In genomic region chr3:171777608-171777995, GRCh38 we compare ENCODE assay signal across 20 cellular contexts. TPM values are rescaled to one million over a fixed set of nuclear protein-coding genes. Genes with fewer than 3 reads are reported as not detected.
DNase-seq lines count a peak whose midpoint lies in the region; ATAC-seq, FAIRE-seq and TF ChIP-seq lines count a peak whose summit lies in the region.
"Had no signal": no experiment of that assay in that cellular context is flagged by ENCODE, and none has a peak within 500 bp of the region (broad histone marks: within the 10 kb centered on the region; RNA-seq: fewer than 3 reads in every experiment).

No MANE protein-coding gene starts in this region.

- dilution Hi-C loops in endothelial cell of umbilical vein (cut with MboI; ENCODE audit: extremely low pct_ligation_motif_present, low sequenced_read_pairs) = no loop called here

- H3K9me3 ChIP-seq in OCI-LY3 (ENCODE audit: insufficient read depth, low read length) (no peaks in the 10 kb centered on the region), endothelial cell of umbilical vein (replicated peaks; ENCODE audit: control insufficient read depth, insufficient read depth, low read length) (no peaks in the 10 kb centered on the region), neutrophil (no peaks in the 10 kb centered on the region)
- H3K9me3 ChIP-seq: gastrocnemius medialis, SJSA1, testis had no signal

- BruUV-seq in endothelial cell of umbilical vein (replicated peaks; lab: Mats Ljungman, UMichigan) = no TSS peak

- 0 out of 2 replicates have a peak overlapping the region, but pooled peaks have one; percentile 4 for H2AFZ ChIP-seq in OCI-LY3 (ENCODE audit: low read depth, low read length)
- H2AFZ ChIP-seq in endothelial cell of umbilical vein (ENCODE audit: low read depth, low read length) = no peak overlapping the region

- no peaks in the 10 kb centered on the region for H3K9me3 Mint-ChIP-seq in activated naive CD4-positive, alpha-beta T cell treated with anti-CD3 and anti-CD28 coated beads, Interleukin-2, amount 50 U/mL, for 72 hours
- H3K9me3 Mint-ChIP-seq: activated naive CD4-positive, alpha-beta T cell treated with anti-CD3 and anti-CD28 coated beads, Interleukin-2, amount 50 U/mL, for 24 hours; activated T-cell treated with anti-CD3 and anti-CD28 coated beads, Interleukin-2, amount 50 U/mL, for 72 hours; CD4-positive, alpha-beta memory T cell had no signal

- ATAC-seq in activated naive CD4-positive, alpha-beta T cell treated with anti-CD3 and anti-CD28 coated beads, Interleukin-2, amount 50 U/mL, for 72 hours = no peak
- ATAC-seq: activated T-cell treated with anti-CD3 and anti-CD28 coated beads, Interleukin-2, amount 50 U/mL, for 72 hours; gastrocnemius medialis had no signal

- H3K4me2 ChIP-seq in OCI-LY3 (ENCODE audit: low read length) (peak overlapping the region; percentile 33), endothelial cell of umbilical vein (ENCODE audit: insufficient read depth, low read length) (peak overlapping the region; percentile 7)

- H3K36me3 ChIP-seq in OCI-LY3 (replicated peaks; ENCODE audit: low read depth, low read length) (no peaks in the 10 kb centered on the region), endothelial cell of umbilical vein (ENCODE audit: control insufficient read depth in 2 of 2, extremely low read depth in 1 of 2, insufficient read depth in 2 of 2, low read length in 2 of 2) (no peaks in the 10 kb centered on the region), neutrophil (no peaks in the 10 kb centered on the region)
- H3K36me3 ChIP-seq: gastrocnemius medialis, SJSA1 had no signal

- H3K79me2 ChIP-seq in OCI-LY3 (ENCODE audit: low read length) (no peaks in the 10 kb centered on the region), endothelial cell of umbilical vein (ENCODE audit: control insufficient read depth, insufficient read depth, low read length) (peaks cover 21% of the 10 kb centered on the region)

- H3K27ac ChIP-seq in OCI-LY3 (ENCODE audit: low read length) = no peak overlapping the region
- peak overlapping the region; percentile 17 for H3K27ac ChIP-seq in endothelial cell of umbilical vein (ENCODE audit: insufficient read depth, low read depth, low read length)
- H3K27ac ChIP-seq in neutrophil = peak overlapping the region; percentile 85
- H3K27ac ChIP-seq: gastrocnemius medialis, SJSA1, testis had no signal

- no peak overlapping the region for H3K9ac ChIP-seq in OCI-LY3 (ENCODE audit: low read length)
- H3K9ac ChIP-seq in endothelial cell of umbilical vein (replicated peaks; ENCODE audit: extremely low read depth, insufficient read depth, low read length) = no peak overlapping the region

- peak overlapping the region; percentile 7; the same call in 1 of the 2 replicates for H3K4me3 ChIP-seq in GM12865 (ENCODE audit: low read depth, low read length)
- no peak overlapping the region for H3K4me3 ChIP-seq in OCI-LY3 (ENCODE audit: low read length)
- no peak overlapping the region for H3K4me3 ChIP-seq in endothelial cell of umbilical vein (replicated peaks in 1 of 3; ENCODE audit: insufficient read depth in 1 of 3, low read depth in 1 of 3, low read length in 3 of 3)
- peak overlapping the region; percentile 39 to 53 for H3K4me3 ChIP-seq in neutrophil (ENCODE audit: low read depth in 1 of 2, low read length in 1 of 2)
- H3K4me3 ChIP-seq: gastrocnemius medialis, SJSA1, testis had no signal

- TF ChIP-seq CTCF in GM12865 (IDR thresholded peaks at IDR 0.05; ENCODE audit: insufficient read depth, low read depth, low read length, missing control alignments) = no peak
- TF ChIP-seq CTCF in OCI-LY3 (IDR thresholded peaks at IDR 0.05; ENCODE audit: low read depth, low read length) = no peak
- no peak for TF ChIP-seq CTCF in endothelial cell of umbilical vein (IDR thresholded peaks at IDR 0.05; ENCODE audit: extremely low read depth in 1 of 2, insufficient read depth in 1 of 2, low read depth in 1 of 2, low read length in 2 of 2)
- TF ChIP-seq CTCF in neutrophil (IDR thresholded peaks at IDR 0.05) = no peak

- no peak for DNase-seq in GM12865 (ENCODE audit: low read depth)
- DNase-seq in endothelial cell of umbilical vein (ENCODE audit: low read depth, low spot score) = no peak
- DNase-seq in activated naive CD4-positive, alpha-beta T cell treated with anti-CD3 and anti-CD28 coated beads, Interleukin-2, amount 50 U/mL, for 72 hours (ENCODE audit: low spot score in 2 of 2) = no peak
- no peak for DNase-seq in SHP77 treated with DMSO at 0.1 percent for 48 hours (lab: John Stamatoyannopoulos, UW)
- no peak for DNase-seq in NCI-H2196 (lab: John Stamatoyannopoulos, UW; ENCODE audit: unreplicated experiment)
- DNase-seq in AG08396 (ENCODE audit: low spot score) = no peak
- DNase-seq: activated T-cell treated with anti-CD3 and anti-CD28 coated beads, Interleukin-2, amount 50 U/mL, for 72 hours; CD4-positive, alpha-beta memory T cell; gastrocnemius medialis; midbrain; MM.1S; NCI-H2029; NCI-H446 treated with DMSO at 0.1 percent for 48 hours; NK-92 treated with Interleukin-12 subunit alpha and Interleukin-12 subunit beta, amount 100 ng/mL, for 24 hours; testis had no signal

- POLR2A ChIA-PET in endothelial cell of umbilical vein (lab: Charles Lee) = no interaction called here

- no peak for FAIRE-seq in endothelial cell of umbilical vein (lab: Jason Lieb, UNC)
- FAIRE-seq: colon had no signal

- TF ChIP-seq POLR2A in endothelial cell of umbilical vein (IDR thresholded peaks at IDR 0.05; ENCODE audit: low read depth, low read length) = no peak

- H3K4me1 ChIP-seq in OCI-LY3 (ENCODE audit: low read length) (peaks cover 13% of the 10 kb centered on the region), endothelial cell of umbilical vein (ENCODE audit: control insufficient read depth, extremely low read depth, insufficient read depth, low read length) (peaks cover 37% of the 10 kb centered on the region), neutrophil (ENCODE audit: control insufficient read depth in 1 of 2, insufficient read depth in 1 of 2, low read depth in 1 of 2, low read length in 1 of 2) (peaks cover 62 to 72% of the 10 kb centered on the region in 2 experiments)
- H3K4me1 ChIP-seq: gastrocnemius medialis, testis had no signal

- no peaks in the 10 kb centered on the region for H4K20me1 ChIP-seq in OCI-LY3 (ENCODE audit: insufficient read depth, low read length)
- no peaks in the 10 kb centered on the region for H4K20me1 ChIP-seq in endothelial cell of umbilical vein (replicated peaks; ENCODE audit: control insufficient read depth, extremely low read depth, insufficient read depth, low read length)

- CTCF ChIA-PET in endothelial cell of umbilical vein (lab: Charles Lee) = interaction anchor here (0.8 to 3.4 kb wide), 6 partner anchors 11 to 262 kb away, joined by 3 to 24 read pairs (median 3); partner anchors contain the start of gene FNDC3B

- no peaks in the 10 kb centered on the region for H3K36me3 Mint-ChIP-seq in activated naive CD4-positive, alpha-beta T cell treated with anti-CD3 and anti-CD28 coated beads, Interleukin-2, amount 50 U/mL, for 72 hours
- H3K36me3 Mint-ChIP-seq: activated naive CD4-positive, alpha-beta T cell treated with anti-CD3 and anti-CD28 coated beads, Interleukin-2, amount 50 U/mL, for 24 hours; CD4-positive, alpha-beta memory T cell had no signal

- H3K9me1 ChIP-seq in endothelial cell of umbilical vein (replicated peaks; ENCODE audit: control insufficient read depth, extremely low read depth, insufficient read depth, low read length) = no peaks in the 10 kb centered on the region

- H3K27me3 ChIP-seq in OCI-LY3 (ENCODE audit: low read depth, low read length) = peaks cover 14% of the 10 kb centered on the region
- no peaks in the 10 kb centered on the region for H3K27me3 ChIP-seq in endothelial cell of umbilical vein (ENCODE audit: control insufficient read depth in 2 of 2, insufficient read depth in 2 of 2, low read length in 2 of 2)
- no peaks in the 10 kb centered on the region for H3K27me3 ChIP-seq in neutrophil
- H3K27me3 ChIP-seq: gastrocnemius medialis, SJSA1, testis had no signal

- H3K27ac Mint-ChIP-seq in activated naive CD4-positive, alpha-beta T cell treated with anti-CD3 and anti-CD28 coated beads, Interleukin-2, amount 50 U/mL, for 72 hours = no peak overlapping the region
- H3K27ac Mint-ChIP-seq: activated naive CD4-positive, alpha-beta T cell treated with anti-CD3 and anti-CD28 coated beads, Interleukin-2, amount 50 U/mL, for 24 hours; activated T-cell treated with anti-CD3 and anti-CD28 coated beads, Interleukin-2, amount 50 U/mL, for 72 hours had no signal

- intact Hi-C loops in endothelial cell of umbilical vein (cut with micrococcal nuclease) = no loop called here

TF ChIP-seq in endothelial cell of umbilical vein, 7 proteins besides CTCF, POLR2A, EP300 and RAD21:
- TF ChIP-seq MYC (IDR thresholded peaks at IDR 0.05; ENCODE audit: low read depth, low read length) = no peak
- TF ChIP-seq POLR2AphosphoS5 (IDR thresholded peaks at IDR 0.05; ENCODE audit: insufficient read depth, low read depth, low read length) = no peak
- no peak for TF ChIP-seq FOS (IDR thresholded peaks at IDR 0.05; ENCODE audit: borderline replicate concordance, insufficient read depth, low read length)
- no peak for TF ChIP-seq JUN (IDR thresholded peaks at IDR 0.05; ENCODE audit: borderline replicate concordance, insufficient read depth, insufficient read length, low read depth)
- no peak for TF ChIP-seq MAX (IDR thresholded peaks at IDR 0.05; ENCODE audit: insufficient read depth, insufficient read length)
- TF ChIP-seq EZH2 (IDR thresholded peaks at IDR 0.05; ENCODE audit: borderline replicate concordance, low read depth, low read length, severe bottlenecking) = no peak
- no peak for TF ChIP-seq GATA2 (IDR thresholded peaks at IDR 0.05; ENCODE audit: insufficient read depth, insufficient read length, low read depth, low read length)

RNA-seq across cellular contexts. Expression of gene PLD1, which starts 32.7 kb away (rescaled TPM):
- total RNA-seq in endothelial cell of umbilical vein = 75.6 and 108 TPM in 2 replicates
- polyA plus RNA-seq in endothelial cell of umbilical vein = 35.7 and 42.0 TPM in 2 replicates
- polyA plus RNA-seq in endothelial cell of umbilical vein (2011; cell fraction: cytosol; rRNA removed) = 33.4 and 33.6 TPM in 2 replicates
- 169 and 198 TPM in 2 replicates for polyA plus RNA-seq in endothelial cell of umbilical vein (2011; cell fraction: nucleus; rRNA removed)
- polyA plus RNA-seq in endothelial cell of umbilical vein (2012) = 32.5 and 45.4 TPM in 2 replicates
- 168 and 217 TPM in 2 replicates for polyA minus RNA-seq in endothelial cell of umbilical vein
- polyA minus RNA-seq in endothelial cell of umbilical vein (2011; cell fraction: cytosol; rRNA and poly(A)+ RNA removed) = 10.1 TPM
- 352 and 548 TPM in 2 replicates for polyA minus RNA-seq in endothelial cell of umbilical vein (2011; cell fraction: nucleus; rRNA and poly(A)+ RNA removed)
- under 1 TPM; 0.32 to 0.89 TPM for total RNA-seq in activated naive CD4-positive, alpha-beta T cell treated with anti-CD3 and anti-CD28 coated beads, Interleukin-2, amount 50 U/mL, for 72 hours

Comparison
In these comparisons a context has a peak if more than half of its experiments do, and no peak if none do; other contexts are left out.
1. H3K4me3 ChIP-seq: peak in GM12865 (single experiment) and neutrophil (2 of 2); none in OCI-LY3 (single experiment) and endothelial cell of umbilical vein (0 of 3).
2. RNA of gene PLD1, which starts 32.7 kb away (total RNA-seq): 75.6 to 108 TPM in endothelial cell of umbilical vein; 0.32 to 0.89 TPM in activated naive CD4-positive, alpha-beta T cell treated with anti-CD3 and anti-CD28 coated beads, Interleukin-2, amount 50 U/mL, for 72 hours; every median in the first group is over 10 times any median in the second.